33 cellular contexts compared by ENCODE assay signal in genomic region chr1:87714278-87714677, GRCh38.
"Had no signal": no experiment of that assay in that cellular context is flagged by ENCODE, and none has a peak within 500 bp of the region (broad histone marks: within the 10 kb centered on the region; RNA-seq: fewer than 3 reads in every experiment).

No MANE protein-coding gene starts in this region.

- H3K4me1 ChIP-seq: adrenal gland, ascending aorta had no signal

- H3K9me3 ChIP-seq: adrenal gland, ascending aorta, body of pancreas, breast epithelium had no signal

- H3K4me3 ChIP-seq: adrenal gland, ascending aorta, body of pancreas, breast epithelium, cardiac muscle cell had no signal

- H3K27ac ChIP-seq: adrenal gland, ascending aorta, body of pancreas, brain microvascular endothelial cell, breast epithelium, cardiac muscle cell had no signal

- H3K27me3 ChIP-seq: adrenal gland, ascending aorta, body of pancreas, brain microvascular endothelial cell, breast epithelium, cardiac muscle cell had no signal

- DNase-seq: activated effector memory CD4-positive, alpha-beta T cell treated with anti-CD3 and anti-CD28 coated beads, Interleukin-2, amount 50 U/mL, for 16 hours; activated effector memory CD4-positive, alpha-beta T cell treated with Interleukin-2 at 50 U/mL for 16 hours; activated gamma-delta T cell; activated gamma-delta T cell treated with Interleukin-2 at 50 U/mL for 16 hours; activated naive CD4-positive, alpha-beta T cell; activated naive CD4-positive, alpha-beta T cell treated with anti-CD3 and anti-CD28 coated beads for 36 hours; activated naive CD4-positive, alpha-beta T cell treated with anti-CD3 and anti-CD28 coated beads, Interleukin-2, amount 10 ng/mL, durations not matched to agents 7 days and 5 days; activated naive CD4-positive, alpha-beta T cell treated with anti-CD3 and anti-CD28 coated beads, Interleukin-2, amount 50 U/mL, for 16 hours; activated naive CD4-positive, alpha-beta T cell treated with Interleukin-2 at 50 U/mL for 16 hours; activated naive CD8-positive, alpha-beta T cell treated with anti-CD3 and anti-CD28 coated beads for 36 hours; activated naive CD8-positive, alpha-beta T cell treated with anti-CD3 and anti-CD28 coated beads, Interleukin-2, amount 10 ng/mL, durations not matched to agents 7 days and 5 days; activated naive CD8-positive, alpha-beta T cell treated with anti-CD3 and anti-CD28 coated beads, Interleukin-2, amount 50 U/mL, for 24 hours; activated T-cell treated with anti-CD3 and anti-CD28 coated beads, Interleukin-2, amount 50 U/mL, for 1 hour; activated T-cell treated with anti-CD3 and anti-CD28 coated beads, Interleukin-2, amount 50 U/mL, for 24 hours; activated T-cell treated with anti-CD3 and anti-CD28 coated beads, Interleukin-2, amount 50 U/mL, for 4 hours; activated T-cell treated with anti-CD3 and anti-CD28 coated beads, Interleukin-2, amount 50 U/mL, for 48 hours; activated T-cell treated with anti-CD3 and anti-CD28 coated beads, Interleukin-2, amount 50 U/mL, for 72 hours; adrenal gland; amniotic stem cell; anterior cingulate cortex; aorta; body of pancreas; brain microvascular endothelial cell; caudate nucleus; central memory CD4-positive, alpha-beta T cell; cerebellar nuclear complex had no signal

- FAIRE-seq: astrocyte, bronchial epithelial cell had no signal

- H3K36me3 ChIP-seq: adrenal gland, ascending aorta, brain microvascular endothelial cell, breast epithelium, cardiac muscle cell had no signal

- ATAC-seq: activated naive CD4-positive, alpha-beta T cell treated with anti-CD3 and anti-CD28 coated beads, Interleukin-2, amount 50 U/mL, for 72 hours; activated naive CD8-positive, alpha-beta T cell treated with anti-CD3 and anti-CD28 coated beads, Interleukin-2, amount 50 U/mL, for 24 hours; activated T-cell treated with anti-CD3 and anti-CD28 coated beads, Interleukin-2, amount 50 U/mL, for 4 hours; activated T-cell treated with anti-CD3 and anti-CD28 coated beads, Interleukin-2, amount 50 U/mL, for 72 hours; activated T-helper 17 cell treated with anti-CD3 and anti-CD28 coated beads, Interleukin-2, amount 50 U/mL, for 72 hours; body of pancreas had no signal
